ENCODE assay signal across 13 cellular contexts in genomic region chr15:49174902-49175301, GRCh38. TPM values are rescaled to one million over a fixed set of nuclear protein-coding genes. Genes with fewer than 3 reads are reported as not detected.
DNase-seq lines count a peak whose midpoint lies in the region; ATAC-seq and TF ChIP-seq lines count a peak whose summit lies in the region.
"Had no signal": no experiment of that assay in that cellular context is flagged by ENCODE, and none has a peak within 500 bp of the region (broad histone marks: within the 10 kb centered on the region; RNA-seq: fewer than 3 reads in every experiment).

No MANE protein-coding gene starts in this region.

- H3K36me3 ChIP-seq in CD4-positive, CD25-positive, alpha-beta regulatory T cell (ENCODE audit: control insufficient read depth, insufficient read depth, low read length) = no peaks in the 10 kb centered on the region
- H3K36me3 ChIP-seq in CD8-positive, alpha-beta memory T cell (ENCODE audit: insufficient read depth, low read length) = no peaks in the 10 kb centered on the region

- peak overlapping the region in 2 of 3 donors; percentile 66 to 72 for H3K27ac Mint-ChIP-seq in CD4-positive, CD25-positive, alpha-beta regulatory T cell
- H3K27ac Mint-ChIP-seq in CD8-positive, alpha-beta memory T cell = peak overlapping the region in 5 of 8 donors; percentile 24 to 68 (median 54)
- H3K27ac Mint-ChIP-seq in endothelial cell (ENCODE audit: unreplicated experiment) = no peak overlapping the region
- H3K27ac Mint-ChIP-seq: B cell had no signal

- H3K4me1 ChIP-seq in CD4-positive, CD25-positive, alpha-beta regulatory T cell (ENCODE audit: control insufficient read depth, insufficient read depth, low read length, poor library complexity, severe bottlenecking) = peaks cover 21% of the 10 kb centered on the region
- peaks cover 22% of the 10 kb centered on the region for H3K4me1 ChIP-seq in CD8-positive, alpha-beta memory T cell (ENCODE audit: insufficient read depth, low read length)

- no peaks in the 10 kb centered on the region for H3K27me3 Mint-ChIP-seq in CD4-positive, CD25-positive, alpha-beta regulatory T cell
- H3K27me3 Mint-ChIP-seq in CD8-positive, alpha-beta memory T cell = no peaks in the 10 kb centered on the region
- peaks cover 2% of the 10 kb centered on the region for H3K27me3 Mint-ChIP-seq in endothelial cell (ENCODE audit: unreplicated experiment)
- H3K27me3 Mint-ChIP-seq: B cell had no signal

- no peak overlapping the region for H3K4me3 ChIP-seq in CD4-positive, CD25-positive, alpha-beta regulatory T cell (ENCODE audit: low read depth, low read length)
- no peak overlapping the region for H3K4me3 ChIP-seq in CD8-positive, alpha-beta memory T cell (ENCODE audit: low read length)
- H3K4me3 ChIP-seq in NB4 (ENCODE audit: low read depth, low read length) = no peak overlapping the region

- POLR2A ChIA-PET in CD8-positive, alpha-beta memory T cell (lab: Charles Lee) = no interaction called here

- no peak overlapping the region for H3K27ac ChIP-seq in CD4-positive, CD25-positive, alpha-beta regulatory T cell (ENCODE audit: insufficient read depth, low read length, poor library complexity, severe bottlenecking)
- no peak overlapping the region for H3K27ac ChIP-seq in CD8-positive, alpha-beta memory T cell (ENCODE audit: low read depth, low read length)

- TF ChIP-seq POLR2A in NB4 (IDR thresholded peaks at IDR 0.05; ENCODE audit: extremely low read depth, insufficient read length) = no peak

- no peaks in the 10 kb centered on the region for H3K27me3 ChIP-seq in CD4-positive, CD25-positive, alpha-beta regulatory T cell (ENCODE audit: control insufficient read depth, insufficient read depth, low read length)
- no peaks in the 10 kb centered on the region for H3K27me3 ChIP-seq in CD8-positive, alpha-beta memory T cell (ENCODE audit: insufficient read depth, low read length, poor library complexity, severe bottlenecking)

- CTCF ChIA-PET in CD8-positive, alpha-beta memory T cell (lab: Charles Lee) = no interaction called here

- TF ChIP-seq CTCF in NB4 (IDR thresholded peaks at IDR 0.05; ENCODE audit: low read depth, low read length) (no peak), endothelial cell (IDR thresholded peaks at IDR 0.05; ENCODE audit: unreplicated experiment) (no peak)

- no peak for ATAC-seq in CD4-positive, CD25-positive, alpha-beta regulatory T cell (ENCODE audit: low read depth in 2 of 2)
- no peak for ATAC-seq in GM18909 (IDR thresholded peaks at IDR 0.05; ENCODE audit: poor library complexity, unreplicated experiment)
- ATAC-seq: HCT116 had no signal

- peaks cover 31 to 50% (median 37%) of the 10 kb centered on the region in 4 donors for H3K4me1 Mint-ChIP-seq in CD4-positive, CD25-positive, alpha-beta regulatory T cell
- H3K4me1 Mint-ChIP-seq in CD8-positive, alpha-beta memory T cell = peaks cover 31 to 60% (median 60%) of the 10 kb centered on the region in 3 donors
- peaks cover 15% of the 10 kb centered on the region for H3K4me1 Mint-ChIP-seq in endothelial cell (ENCODE audit: unreplicated experiment)

- H3K9me3 Mint-ChIP-seq in CD4-positive, CD25-positive, alpha-beta regulatory T cell = no peaks in the 10 kb centered on the region
- H3K9me3 Mint-ChIP-seq in CD8-positive, alpha-beta memory T cell = no peaks in the 10 kb centered on the region
- peaks cover 7% of the 10 kb centered on the region for H3K9me3 Mint-ChIP-seq in endothelial cell (ENCODE audit: unreplicated experiment)

- peaks cover 3% of the 10 kb centered on the region for H3K36me3 Mint-ChIP-seq in CD4-positive, CD25-positive, alpha-beta regulatory T cell
- peaks cover 0 to 13% (median 0%) of the 10 kb centered on the region in 3 donors for H3K36me3 Mint-ChIP-seq in CD8-positive, alpha-beta memory T cell
- peaks cover 15% of the 10 kb centered on the region for H3K36me3 Mint-ChIP-seq in endothelial cell (ENCODE audit: low read depth, unreplicated experiment)

- H3K9me3 ChIP-seq in CD4-positive, CD25-positive, alpha-beta regulatory T cell (ENCODE audit: control insufficient read depth in 2 of 2, low read length in 2 of 2) = no peaks in the 10 kb centered on the region
- H3K9me3 ChIP-seq in CD8-positive, alpha-beta memory T cell (ENCODE audit: low read length) = no peaks in the 10 kb centered on the region

- DNase-seq in CD4-positive, CD25-positive, alpha-beta regulatory T cell = no peak
- no peak for DNase-seq in CD8-positive, alpha-beta memory T cell
- DNase-seq in NB4 (ENCODE audit: low read depth) = peak; percentile 18
- DNase-seq in endothelial cell (ENCODE audit: low spot score) = no peak
- DNase-seq in NCI-H2081 treated with DMSO at 0.1 percent for 48 hours (lab: John Stamatoyannopoulos, UW) = no peak
- no peak for DNase-seq in NCI-H1436 (lab: John Stamatoyannopoulos, UW)
- DNase-seq: DMS53, NCI-H1092, NCI-H510A treated with DMSO at 0.1 percent for 48 hours, T-helper 1 cell had no signal

- peak overlapping the region in 1 of 4 donors; percentile 44 for H3K4me3 Mint-ChIP-seq in CD4-positive, CD25-positive, alpha-beta regulatory T cell
- no peak overlapping the region for H3K4me3 Mint-ChIP-seq in CD8-positive, alpha-beta memory T cell
- peak overlapping the region; percentile 70 for H3K4me3 Mint-ChIP-seq in endothelial cell (ENCODE audit: unreplicated experiment)
- H3K4me3 Mint-ChIP-seq: B cell had no signal

RNA-seq across cellular contexts. Expression of gene GALK2, which starts 4.9 kb away (rescaled TPM):
- total RNA-seq in CD4-positive, CD25-positive, alpha-beta regulatory T cell = 27.7 TPM
- polyA plus RNA-seq in CD4-positive, CD25-positive, alpha-beta regulatory T cell = 10 to 100 TPM; 28.3 to 39.1 (median 31.2) TPM
- total RNA-seq in CD8-positive, alpha-beta memory T cell = 10 to 100 TPM; 26.2 to 28.0 TPM
- 21.3 TPM for polyA plus RNA-seq in CD8-positive, alpha-beta memory T cell
- 25.7 TPM for total RNA-seq in endothelial cell (ENCODE audit: unreplicated experiment)

RNA-seq across cellular contexts. Expression of gene COPS2, which starts 19.5 kb away (rescaled TPM):
- total RNA-seq in CD4-positive, CD25-positive, alpha-beta regulatory T cell = 102 TPM
- polyA plus RNA-seq in CD4-positive, CD25-positive, alpha-beta regulatory T cell = 10 to 100 TPM; 38.1 to 48.7 (median 40.2) TPM
- 100 to 1,000 TPM in 1 of 2 experiments, 10 to 100 TPM in 1; 94.5 to 101 TPM for total RNA-seq in CD8-positive, alpha-beta memory T cell
- 29.9 TPM for polyA plus RNA-seq in CD8-positive, alpha-beta memory T cell
- 71.8 TPM for total RNA-seq in endothelial cell (ENCODE audit: unreplicated experiment)
